In the genomic region with DNA sequence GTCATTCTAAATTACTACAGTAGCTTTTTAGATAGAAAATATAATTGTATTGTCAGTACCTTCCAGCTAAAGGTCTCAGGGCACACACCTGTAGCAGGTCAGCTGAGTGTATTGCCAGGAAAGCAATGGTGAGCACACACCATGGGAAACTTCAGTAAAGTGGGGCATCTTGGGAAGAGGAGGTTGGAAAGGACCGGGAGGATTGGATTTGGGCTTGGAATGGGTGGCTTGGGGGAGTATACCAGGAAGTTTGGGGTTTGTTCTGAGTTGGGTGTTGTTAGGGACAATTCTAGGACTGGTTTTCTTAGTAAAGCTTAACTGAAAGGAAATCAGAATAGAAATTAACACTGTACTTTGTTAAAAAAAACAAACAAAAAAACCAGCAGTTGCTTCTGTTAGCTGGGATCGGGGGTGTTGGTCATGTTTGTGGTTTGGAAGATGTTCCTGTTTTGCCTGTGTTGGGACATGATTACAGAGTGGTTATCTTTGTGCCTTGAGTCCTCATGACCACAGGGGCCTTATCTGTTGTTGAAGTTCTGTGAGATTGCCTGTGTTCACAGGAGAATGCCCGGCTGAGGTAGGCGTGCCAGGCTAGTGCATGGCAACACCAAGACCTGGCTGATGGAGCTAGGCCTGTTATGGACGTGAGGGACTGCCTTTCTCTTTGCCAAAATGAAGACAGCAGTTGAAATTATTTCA, we compare ENCODE assay signal across 15 cellular contexts. TPM values are rescaled to one million over a fixed set of nuclear protein-coding genes. Genes with fewer than 3 reads are reported as not detected.
DNase-seq lines count a peak whose midpoint lies in the region; ATAC-seq lines count a peak whose summit lies in the region.
"Had no signal": no experiment of that assay in that cellular context is flagged by ENCODE, and none has a peak within 500 bp of the region (broad histone marks: within the 10 kb centered on the region; RNA-seq: fewer than 3 reads in every experiment).

No MANE protein-coding gene starts in this region.

- H2BK12ac ChIP-seq in mesenchymal stem cell (ENCODE audit: low read length in 2 of 2) = no peak overlapping the region

- no peak overlapping the region for H2AFZ ChIP-seq in mesenchymal stem cell (ENCODE audit: low read depth, low read length)

- H3K79me1 ChIP-seq in mesenchymal stem cell (replicated peaks; ENCODE audit: low read length, poor library complexity, severe bottlenecking) = peaks cover 2% of the 10 kb centered on the region

- no peak overlapping the region for H4K8ac ChIP-seq in mesenchymal stem cell (ENCODE audit: low read length)

- H3K4me3 Mint-ChIP-seq in activated T-helper 2 cell treated with anti-CD3 and anti-CD28 coated beads, Interferon-gamma antibody, Interleukin-2, Interleukin-4, amounts not matched to agents 10 μg/mL and 5 μg/mL and 100 μg/mL, durations not matched to agents 14 hours and 24 hours and 36 hours (ENCODE audit: low read depth) = no peak overlapping the region
- H3K4me3 Mint-ChIP-seq: endodermal cell, naive B cell had no signal

- H3K9ac ChIP-seq in mesenchymal stem cell (ENCODE audit: low read length) = no peak overlapping the region

- no peak overlapping the region for H3K23ac ChIP-seq in mesenchymal stem cell (ENCODE audit: low read length in 2 of 2)

- H3K4me1 Mint-ChIP-seq in activated T-helper 2 cell treated with anti-CD3 and anti-CD28 coated beads, Interferon-gamma antibody, Interleukin-2, Interleukin-4, amounts not matched to agents 10 μg/mL and 5 μg/mL and 100 μg/mL, durations not matched to agents 14 hours and 24 hours and 36 hours (ENCODE audit: low read depth) = peaks cover 22% of the 10 kb centered on the region

- H3K14ac ChIP-seq in mesenchymal stem cell (ENCODE audit: low read length in 2 of 2) = no peak overlapping the region

- 76% methylated on average over 5 of the region's 5 CpGs for WGBS in mesenchymal stem cell

- intact Hi-C loops in activated T-helper 2 cell treated with anti-CD3 and anti-CD28 coated beads, Interferon-gamma antibody, Interleukin-2, Interleukin-4, amounts not matched to agents 10 μg/mL and 5 μg/mL and 100 μg/mL, durations not matched to agents 14 hours and 24 hours and 36 hours (cut with micrococcal nuclease) = no loop called here

- H3K18ac ChIP-seq in mesenchymal stem cell (ENCODE audit: low read depth in 1 of 2, low read length in 2 of 2) = no peak overlapping the region

- no peaks in the 10 kb centered on the region for H3K9me3 Mint-ChIP-seq in activated T-helper 2 cell treated with anti-CD3 and anti-CD28 coated beads, Interferon-gamma antibody, Interleukin-2, Interleukin-4, amounts not matched to agents 10 μg/mL and 5 μg/mL and 100 μg/mL, durations not matched to agents 14 hours and 24 hours and 36 hours
- H3K9me3 Mint-ChIP-seq: naive B cell had no signal

- no peak overlapping the region for H2BK15ac ChIP-seq in mesenchymal stem cell (ENCODE audit: low read depth, poor library complexity, severe bottlenecking)

- peaks cover 0 to 15% of the 10 kb centered on the region in 2 experiments for H3K36me3 ChIP-seq in mesenchymal stem cell (ENCODE audit: control insufficient read depth in 1 of 2, insufficient read depth in 2 of 2, low read depth in 1 of 2, low read length in 2 of 2)

- no peak overlapping the region for H3K4me3 ChIP-seq in mesenchymal stem cell (ENCODE audit: insufficient read depth in 1 of 2, low read depth in 1 of 2, low read length in 2 of 2)
- H3K4me3 ChIP-seq: SK-N-MC, vagina had no signal

- peak overlapping the region; percentile 54 for H3K27ac Mint-ChIP-seq in activated T-helper 2 cell treated with anti-CD3 and anti-CD28 coated beads, Interferon-gamma antibody, Interleukin-2, Interleukin-4, amounts not matched to agents 10 μg/mL and 5 μg/mL and 100 μg/mL, durations not matched to agents 14 hours and 24 hours and 36 hours
- H3K27ac Mint-ChIP-seq: endodermal cell had no signal

- H2BK120ac ChIP-seq in mesenchymal stem cell (ENCODE audit: low read depth, low read length) = no peak overlapping the region

- H3K9me3 ChIP-seq in mesenchymal stem cell (ENCODE audit: control insufficient read depth, low read length) = no peaks in the 10 kb centered on the region
- H3K9me3 ChIP-seq: spleen, vagina had no signal

- no peak overlapping the region for H3K4me2 ChIP-seq in mesenchymal stem cell (ENCODE audit: low read length, poor library complexity, severe bottlenecking)

- DNase-seq in CMK (ENCODE audit: low read depth) (peak; percentile 99), LHCN-M2 (ENCODE audit: low read depth) (peak; percentile 77), mesenchymal stem cell (peak; percentile 17), NCI-H2081 (lab: John Stamatoyannopoulos, UW) (no peak), dermis blood vessel endothelial cell (no peak)
- DNase-seq in activated T-helper 2 cell treated with anti-CD3 and anti-CD28 coated beads, Interferon-gamma antibody, Interleukin-2, Interleukin-4, amounts not matched to agents 10 μg/mL and 5 μg/mL and 100 μg/mL, durations not matched to agents 14 hours and 24 hours and 36 hours (ENCODE audit: low spot score) = no peak
- no peak for DNase-seq in stimulated activated CD4-positive, alpha-beta T cell treated with anti-CD3 and anti-CD28 coated beads, Interleukin-2, amount 100 ng/mL, for 48 hours
- DNase-seq: endodermal cell, naive B cell, NCI-H1092 treated with DMSO at 0.1 percent for 48 hours, NCI-H526 treated with DMSO at 0.1 percent for 48 hours, spleen had no signal

- no peak overlapping the region for H3K4ac ChIP-seq in mesenchymal stem cell (ENCODE audit: low read depth in 1 of 2, low read length in 2 of 2)

- no peaks in the 10 kb centered on the region for H3K27me3 ChIP-seq in mesenchymal stem cell (ENCODE audit: control insufficient read depth in 1 of 2, insufficient read depth in 1 of 2, low read length in 2 of 2)
- H3K27me3 ChIP-seq: spleen, vagina had no signal

- H2BK5ac ChIP-seq in mesenchymal stem cell (ENCODE audit: low read depth, low read length, poor library complexity, severe bottlenecking) = no peak overlapping the region

- no peak for ATAC-seq in GM21786 (IDR thresholded peaks at IDR 0.05; ENCODE audit: unreplicated experiment)

- no peak overlapping the region for H3K27ac ChIP-seq in mesenchymal stem cell (ENCODE audit: low read length, poor library complexity, severe bottlenecking)
- H3K27ac ChIP-seq: SK-N-MC, vagina had no signal

- H4K91ac ChIP-seq in mesenchymal stem cell (ENCODE audit: low read length) = no peak overlapping the region

- peaks cover 11% of the 10 kb centered on the region for H3K36me3 Mint-ChIP-seq in activated T-helper 2 cell treated with anti-CD3 and anti-CD28 coated beads, Interferon-gamma antibody, Interleukin-2, Interleukin-4, amounts not matched to agents 10 μg/mL and 5 μg/mL and 100 μg/mL, durations not matched to agents 14 hours and 24 hours and 36 hours (ENCODE audit: low read depth)

- H3K4me1 ChIP-seq in mesenchymal stem cell (ENCODE audit: control insufficient read depth, insufficient read depth, low read depth, low read length) = peaks cover 7% of the 10 kb centered on the region
- H3K4me1 ChIP-seq: vagina had no signal

- H3K27me3 Mint-ChIP-seq in activated T-helper 2 cell treated with anti-CD3 and anti-CD28 coated beads, Interferon-gamma antibody, Interleukin-2, Interleukin-4, amounts not matched to agents 10 μg/mL and 5 μg/mL and 100 μg/mL, durations not matched to agents 14 hours and 24 hours and 36 hours (ENCODE audit: low read depth) = no peaks in the 10 kb centered on the region
- H3K27me3 Mint-ChIP-seq: naive B cell had no signal

- no peak overlapping the region for H2AK5ac ChIP-seq in mesenchymal stem cell (ENCODE audit: low read length, severe bottlenecking)

RNA-seq across cellular contexts. Expression of a gene that starts 35.1 kb away (rescaled TPM):
- total RNA-seq in LHCN-M2 (2014; rRNA removed) (20.6 and 29.0 TPM in 2 replicates), dermis blood vessel endothelial cell (15.8 and 16.8 TPM in 2 replicates)
- 5.7 TPM for polyA plus RNA-seq in LHCN-M2 (2012)
- 16.2 and 17.6 TPM in 2 replicates for total RNA-seq in activated T-helper 2 cell treated with anti-CD3 and anti-CD28 coated beads, Interferon-gamma antibody, Interleukin-2, Interleukin-4, amounts not matched to agents 10 μg/mL and 5 μg/mL and 100 μg/mL, durations not matched to agents 14 hours and 24 hours and 36 hours
- 3.9 TPM for polyA plus RNA-seq in mesenchymal stem cell (2013, experiment 1 of 2)
- 4.3 TPM for polyA plus RNA-seq in mesenchymal stem cell (2013, experiment 2 of 2)

RNA-seq across cellular contexts. Expression of a gene that starts 35.4 kb away (rescaled TPM):
- total RNA-seq in LHCN-M2 (2014; rRNA removed) (50.2 and 52.2 TPM in 2 replicates), dermis blood vessel endothelial cell (59.9 and 65.3 TPM in 2 replicates)
- polyA plus RNA-seq in LHCN-M2 (2012) = 14.1 TPM
- 90.9 and 94.1 TPM in 2 replicates for total RNA-seq in activated T-helper 2 cell treated with anti-CD3 and anti-CD28 coated beads, Interferon-gamma antibody, Interleukin-2, Interleukin-4, amounts not matched to agents 10 μg/mL and 5 μg/mL and 100 μg/mL, durations not matched to agents 14 hours and 24 hours and 36 hours
- polyA plus RNA-seq in mesenchymal stem cell (2013, experiment 1 of 2) = 17.8 TPM
- polyA plus RNA-seq in mesenchymal stem cell (2013, experiment 2 of 2) = 19.5 TPM

RNA-seq across cellular contexts. Expression of a gene that starts 49.3 kb away (rescaled TPM):
- total RNA-seq in LHCN-M2 (2014; rRNA removed) (73.7 and 85.5 TPM in 2 replicates), dermis blood vessel endothelial cell (8.5 and 34.2 TPM in 2 replicates)
- polyA plus RNA-seq in LHCN-M2 (2012) = 15.5 TPM
- total RNA-seq in activated T-helper 2 cell treated with anti-CD3 and anti-CD28 coated beads, Interferon-gamma antibody, Interleukin-2, Interleukin-4, amounts not matched to agents 10 μg/mL and 5 μg/mL and 100 μg/mL, durations not matched to agents 14 hours and 24 hours and 36 hours = 60.9 and 74.2 TPM in 2 replicates
- polyA plus RNA-seq in mesenchymal stem cell (2013, experiment 1 of 2) = 6.4 TPM
- polyA plus RNA-seq in mesenchymal stem cell (2013, experiment 2 of 2) = 6.5 TPM

Comparison
In these comparisons a context has a peak if more than half of its experiments do, and no peak if none do; other contexts are left out.
1. DNase-seq: peak in CMK (single experiment), LHCN-M2 (single experiment) and mesenchymal stem cell (single experiment); none in activated T-helper 2 cell treated with anti-CD3 and anti-CD28 coated beads, Interferon-gamma antibody, Interleukin-2, Interleukin-4, amounts not matched to agents 10 μg/mL and 5 μg/mL and 100 μg/mL, durations not matched to agents 14 hours and 24 hours and 36 hours (single experiment), stimulated activated CD4-positive, alpha-beta T cell treated with anti-CD3 and anti-CD28 coated beads, Interleukin-2, amount 100 ng/mL, for 48 hours (0 of 2), NCI-H2081 (0 of 2) and dermis blood vessel endothelial cell (single experiment).